In the genomic region with DNA sequence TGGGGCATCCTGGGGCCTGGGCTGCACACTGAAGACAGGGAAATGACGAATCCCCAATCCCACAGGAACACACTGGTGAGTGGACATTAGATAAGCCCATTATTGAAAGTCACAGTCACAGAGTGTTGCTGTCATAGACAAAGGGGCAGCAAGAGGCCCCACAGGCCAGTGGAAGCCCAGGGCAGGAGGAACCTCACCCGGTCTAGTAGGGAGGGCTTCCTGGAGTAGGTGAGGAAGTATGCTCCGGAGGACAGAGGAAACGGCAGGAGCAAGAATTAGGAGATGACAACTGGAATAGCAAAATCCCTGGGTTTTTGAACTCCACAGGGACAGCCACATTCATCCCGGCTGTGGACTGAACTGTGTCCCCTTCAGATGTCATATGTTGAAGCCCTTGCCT, we compare ENCODE assay signal across 15 cellular contexts.
DNase-seq lines count a peak whose midpoint lies in the region; ATAC-seq and TF ChIP-seq lines count a peak whose summit lies in the region.
"Had no signal": no experiment of that assay in that cellular context is flagged by ENCODE, and none has a peak within 500 bp of the region (broad histone marks: within the 10 kb centered on the region; RNA-seq: fewer than 3 reads in every experiment).

No MANE protein-coding gene starts in this region.

- H3K9ac ChIP-seq in neural progenitor cell, result no peak overlapping the region

- H3K4me1 ChIP-seq in right atrium auricular region (no peaks in the 10 kb centered on the region), neural progenitor cell (peaks cover 9% of the 10 kb centered on the region)
- H3K4me1 ChIP-seq: HAP-1 had no signal

- no peaks in the 10 kb centered on the region for H3K36me3 ChIP-seq in right atrium auricular region
- no peaks in the 10 kb centered on the region for H3K36me3 ChIP-seq in neural progenitor cell
- H3K36me3 ChIP-seq: HAP-1 had no signal

- POLR2A ChIA-PET in activated CD8-positive, alpha-beta T cell treated with anti-CD3 and anti-CD28 coated beads, Interleukin-2, amount 10 ng/mL, durations not matched to agents 7 days and 5 days (lab: Charles Lee), result no interaction called here
- POLR2A ChIA-PET in activated CD8-positive, alpha-beta T cell treated with anti-CD3 and anti-CD28 coated beads for 36 hours (lab: Charles Lee), result no interaction called here

- no peak overlapping the region for H3K4me3 ChIP-seq in right atrium auricular region
- no peak overlapping the region for H3K4me3 ChIP-seq in neural progenitor cell
- H3K4me3 ChIP-seq: HAP-1 had no signal

- CTCF ChIA-PET in activated CD8-positive, alpha-beta T cell treated with anti-CD3 and anti-CD28 coated beads, Interleukin-2, amount 10 ng/mL, durations not matched to agents 7 days and 5 days (lab: Charles Lee), result no interaction called here
- CTCF ChIA-PET in activated CD8-positive, alpha-beta T cell treated with anti-CD3 and anti-CD28 coated beads for 36 hours (lab: Charles Lee), result no interaction called here

- peaks cover 33% of the 10 kb centered on the region for H3K27me3 Mint-ChIP-seq in activated CD8-positive, alpha-beta T cell treated with anti-CD3 and anti-CD28 coated beads, Interleukin-2, amount 10 ng/mL, durations not matched to agents 7 days and 5 days (ENCODE audit: low read depth)
- H3K27me3 Mint-ChIP-seq in activated CD8-positive, alpha-beta T cell treated with anti-CD3 and anti-CD28 coated beads for 36 hours, result peaks cover 27% of the 10 kb centered on the region
- H3K27me3 Mint-ChIP-seq in neural progenitor cell (ENCODE audit: insufficient read depth, low read depth), result peaks cover 5% of the 10 kb centered on the region

- H3K27me3 ChIP-seq in right atrium auricular region, result no peaks in the 10 kb centered on the region
- no peaks in the 10 kb centered on the region for H3K27me3 ChIP-seq in neural progenitor cell

- no peaks in the 10 kb centered on the region for H3K9me3 Mint-ChIP-seq in activated CD8-positive, alpha-beta T cell treated with anti-CD3 and anti-CD28 coated beads, Interleukin-2, amount 10 ng/mL, durations not matched to agents 7 days and 5 days (ENCODE audit: insufficient read depth)
- no peaks in the 10 kb centered on the region for H3K9me3 Mint-ChIP-seq in activated CD8-positive, alpha-beta T cell treated with anti-CD3 and anti-CD28 coated beads for 36 hours
- peaks cover 2% of the 10 kb centered on the region for H3K9me3 Mint-ChIP-seq in neural progenitor cell
- H3K9me3 Mint-ChIP-seq: CD4-positive, alpha-beta T cell had no signal

- no peak overlapping the region for H2AFZ ChIP-seq in neural progenitor cell (replicated peaks)

- no peak for TF ChIP-seq CTCF in activated CD8-positive, alpha-beta T cell treated with anti-CD3 and anti-CD28 coated beads for 36 hours (IDR thresholded peaks at IDR 0.05)
- TF ChIP-seq CTCF in right atrium auricular region (IDR thresholded peaks at IDR 0.05) (no peak), neural progenitor cell (IDR thresholded peaks at IDR 0.05) (no peak)

- intact Hi-C loops in activated CD8-positive, alpha-beta T cell treated with anti-CD3 and anti-CD28 coated beads for 36 hours (cut with micrococcal nuclease), result no loop called here
- intact Hi-C loops in Right ventricle myocardium superior (cut with DNase I), result no loop called here

- H3K36me3 Mint-ChIP-seq in activated CD8-positive, alpha-beta T cell treated with anti-CD3 and anti-CD28 coated beads, Interleukin-2, amount 10 ng/mL, durations not matched to agents 7 days and 5 days (ENCODE audit: low read depth), result no peaks in the 10 kb centered on the region
- no peaks in the 10 kb centered on the region for H3K36me3 Mint-ChIP-seq in activated CD8-positive, alpha-beta T cell treated with anti-CD3 and anti-CD28 coated beads for 36 hours (ENCODE audit: low read depth)
- H3K36me3 Mint-ChIP-seq in neural progenitor cell, result no peaks in the 10 kb centered on the region

- no peak for ATAC-seq in activated CD8-positive, alpha-beta T cell treated with anti-CD3 and anti-CD28 coated beads, Interleukin-2, amount 10 ng/mL, durations not matched to agents 7 days and 5 days
- no peak for ATAC-seq in activated CD8-positive, alpha-beta T cell treated with anti-CD3 and anti-CD28 coated beads for 36 hours
- ATAC-seq in Right ventricle myocardium superior (ENCODE audit: poor library complexity), result no peak
- ATAC-seq: HepG2 had no signal

- no peaks in the 10 kb centered on the region for H4K20me1 ChIP-seq in neural progenitor cell (ENCODE audit: low read depth)

- H3K4me2 ChIP-seq in neural progenitor cell, result no peak overlapping the region

- no peak overlapping the region for H3K4me3 Mint-ChIP-seq in activated CD8-positive, alpha-beta T cell treated with anti-CD3 and anti-CD28 coated beads, Interleukin-2, amount 10 ng/mL, durations not matched to agents 7 days and 5 days
- H3K4me3 Mint-ChIP-seq in activated CD8-positive, alpha-beta T cell treated with anti-CD3 and anti-CD28 coated beads for 36 hours, result no peak overlapping the region
- no peak overlapping the region for H3K4me3 Mint-ChIP-seq in neural progenitor cell
- H3K4me3 Mint-ChIP-seq: B cell; CD4-positive, alpha-beta T cell had no signal

- DNase-seq in activated CD8-positive, alpha-beta T cell treated with anti-CD3 and anti-CD28 coated beads, Interleukin-2, amount 10 ng/mL, durations not matched to agents 7 days and 5 days, result peak; percentile 1
- DNase-seq in activated CD8-positive, alpha-beta T cell treated with anti-CD3 and anti-CD28 coated beads for 36 hours, result no peak
- DNase-seq in right atrium auricular region (ENCODE audit: low spot score), result peak; percentile 11
- no peak for DNase-seq in Right ventricle myocardium superior
- no peak for DNase-seq in neural progenitor cell (ENCODE audit: low spot score)
- DNase-seq in SK-N-DZ (ENCODE audit: low spot score), result no peak
- no peak for DNase-seq in 8988T
- DNase-seq: C1 segment of cervical spinal cord; Calu3; CD4-positive, alpha-beta T cell; DMS79; GOT3 had no signal

- peaks cover 3% of the 10 kb centered on the region for H3K4me1 Mint-ChIP-seq in activated CD8-positive, alpha-beta T cell treated with anti-CD3 and anti-CD28 coated beads, Interleukin-2, amount 10 ng/mL, durations not matched to agents 7 days and 5 days (ENCODE audit: low read depth)
- H3K4me1 Mint-ChIP-seq in activated CD8-positive, alpha-beta T cell treated with anti-CD3 and anti-CD28 coated beads for 36 hours (ENCODE audit: low read depth), result peaks cover 9% of the 10 kb centered on the region
- peaks cover 13% of the 10 kb centered on the region for H3K4me1 Mint-ChIP-seq in neural progenitor cell
- H3K4me1 Mint-ChIP-seq: B cell had no signal

- no peak overlapping the region for H3K27ac Mint-ChIP-seq in activated CD8-positive, alpha-beta T cell treated with anti-CD3 and anti-CD28 coated beads, Interleukin-2, amount 10 ng/mL, durations not matched to agents 7 days and 5 days
- no peak overlapping the region for H3K27ac Mint-ChIP-seq in activated CD8-positive, alpha-beta T cell treated with anti-CD3 and anti-CD28 coated beads for 36 hours
- H3K27ac Mint-ChIP-seq in neural progenitor cell, result peak overlapping the region; percentile 50
- H3K27ac Mint-ChIP-seq: B cell; CD4-positive, alpha-beta T cell had no signal

- H3F3A ChIP-seq in neural progenitor cell (ENCODE audit: low read depth), result no peaks in the 10 kb centered on the region

- H3K79me2 ChIP-seq in neural progenitor cell (ENCODE audit: low read depth), result no peaks in the 10 kb centered on the region

- H3K27ac ChIP-seq in right atrium auricular region, result no peak overlapping the region
- no peak overlapping the region for H3K27ac ChIP-seq in neural progenitor cell

- H3K9me3 ChIP-seq in right atrium auricular region (no peaks in the 10 kb centered on the region), neural progenitor cell (ENCODE audit: low read depth) (no peaks in the 10 kb centered on the region)
- H3K9me3 ChIP-seq: HAP-1 had no signal

Comparison
In these comparisons a context has a peak if more than half of its experiments do, and no peak if none do; other contexts are left out.
1. DNase-seq: peak in activated CD8-positive, alpha-beta T cell treated with anti-CD3 and anti-CD28 coated beads, Interleukin-2, amount 10 ng/mL, durations not matched to agents 7 days and 5 days (single experiment) and right atrium auricular region (single experiment); none in activated CD8-positive, alpha-beta T cell treated with anti-CD3 and anti-CD28 coated beads for 36 hours (single experiment), Right ventricle myocardium superior (single experiment), neural progenitor cell (single experiment), SK-N-DZ (single experiment) and 8988T (single experiment).